Comparison of ENCODE assay signal across 11 cellular contexts in the genomic region with DNA sequence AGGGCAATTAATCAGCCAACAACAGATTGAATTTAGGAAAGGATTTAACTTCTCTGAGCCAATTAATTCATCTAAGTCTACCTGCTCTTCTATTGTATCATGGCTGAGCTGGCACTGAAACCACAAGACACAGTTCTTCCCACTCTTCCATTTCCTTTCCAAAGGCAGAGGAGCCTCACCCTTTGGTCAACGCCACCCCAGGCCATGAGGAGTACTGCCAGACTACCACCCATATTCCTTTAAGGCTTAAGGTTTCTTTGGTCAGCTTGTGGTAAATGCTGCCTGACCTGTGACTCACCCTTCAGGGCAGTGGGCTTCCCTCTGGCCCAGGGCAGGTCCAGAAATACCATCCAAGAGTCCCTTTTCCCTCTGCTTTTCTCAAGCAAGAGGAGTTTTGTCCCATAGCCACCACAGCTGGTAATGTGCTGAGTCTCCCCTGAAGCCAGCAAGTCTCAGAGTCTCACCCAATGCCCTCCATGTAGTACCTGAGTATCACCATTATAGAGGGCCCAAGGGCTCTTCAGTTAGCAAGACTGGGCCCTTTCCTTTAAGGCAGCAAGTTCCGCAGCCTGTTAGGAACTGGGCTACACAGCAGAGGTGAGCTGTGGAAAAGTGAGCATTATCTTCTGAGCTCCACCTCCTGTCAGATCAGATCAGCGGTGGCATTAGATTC.
DNase-seq lines count a peak whose midpoint lies in the region; ATAC-seq and TF ChIP-seq lines count a peak whose summit lies in the region.
"Had no signal": no experiment of that assay in that cellular context is flagged by ENCODE, and none has a peak within 500 bp of the region (broad histone marks: within the 10 kb centered on the region; RNA-seq: fewer than 3 reads in every experiment).

No MANE protein-coding gene starts in this region.

- H3K9me3 ChIP-seq in sigmoid colon (no peaks in the 10 kb centered on the region), esophagus muscularis mucosa (no peaks in the 10 kb centered on the region)

- POLR2A ChIA-PET in HEK293T (lab: Yijun Ruan, JAX), result no interaction called here

- no peak for TF ChIP-seq CTCF in sigmoid colon (IDR thresholded peaks at IDR 0.05)
- TF ChIP-seq CTCF in esophagus muscularis mucosa (IDR thresholded peaks at IDR 0.05), result no peak

- no peak for ATAC-seq in GM21786 (IDR thresholded peaks at IDR 0.05; ENCODE audit: unreplicated experiment)

- DNase-seq in ACHN, result peak; percentile 82
- peak; percentile 4 for DNase-seq in HEK293T (ENCODE audit: extremely low spot score)
- peak; percentile 74 for DNase-seq in SK-MEL-5 (ENCODE audit: low read depth, low spot score)
- DNase-seq in glomerular visceral epithelial cell (ENCODE audit: extremely low spot score), result peak; percentile 86
- no peak for DNase-seq in sigmoid colon
- no peak for DNase-seq in esophagus muscularis mucosa (ENCODE audit: extremely low spot score)
- DNase-seq in NCI-H1694 (lab: John Stamatoyannopoulos, UW), result no peak
- DNase-seq: head of caudate nucleus, NCI-H526 treated with DMSO at 0.1 percent for 48 hours had no signal

- H3K4me1 ChIP-seq in sigmoid colon (no peaks in the 10 kb centered on the region), esophagus muscularis mucosa (no peaks in the 10 kb centered on the region)

- TF ChIP-seq EP300 in sigmoid colon (IDR thresholded peaks at IDR 0.05) (no peak), esophagus muscularis mucosa (IDR thresholded peaks at IDR 0.05) (no peak)

- CTCF ChIA-PET in HEK293T (lab: Yijun Ruan, JAX), result no interaction called here

- H3K4me3 ChIP-seq in sigmoid colon, result no peak overlapping the region
- no peak overlapping the region for H3K4me3 ChIP-seq in esophagus muscularis mucosa
- H3K4me3 ChIP-seq: coronary artery had no signal

- in situ Hi-C loops in ACHN (cut with HindIII; ENCODE audit: low pct_ligation_motif_present, low pct_unique_long_range_greater_than_20kb, low sequenced_read_pairs) (no loop called here), SK-MEL-5 (cut with HindIII; ENCODE audit: low pct_unique_long_range_greater_than_20kb, low sequenced_read_pairs) (no loop called here)

- TF ChIP-seq POLR2A in sigmoid colon (IDR thresholded peaks at IDR 0.05) (no peak), esophagus muscularis mucosa (IDR thresholded peaks at IDR 0.05; ENCODE audit: low read depth) (no peak)

- intact Hi-C loops in sigmoid colon (cut with DNase I), result no loop called here
- intact Hi-C loops in esophagus muscularis mucosa (cut with DNase I), result no loop called here

- H3K27ac ChIP-seq in sigmoid colon, result no peak overlapping the region
- H3K27ac ChIP-seq in esophagus muscularis mucosa (replicated peaks in 1 of 4), result no peak overlapping the region
- H3K27ac ChIP-seq: coronary artery had no signal

- 75 to 91% methylated on average over 3 of the region's 3 CpGs for WGBS in sigmoid colon, 2 donors
- 92% methylated on average over 3 of the region's 3 CpGs for WGBS in esophagus muscularis mucosa

- H3K36me3 ChIP-seq in sigmoid colon, result no peaks in the 10 kb centered on the region
- no peaks in the 10 kb centered on the region for H3K36me3 ChIP-seq in esophagus muscularis mucosa

- H3K27me3 ChIP-seq in sigmoid colon (no peaks in the 10 kb centered on the region), esophagus muscularis mucosa (no peaks in the 10 kb centered on the region)

TF ChIP-seq in HEK293T, 16 proteins besides CTCF, POLR2A, EP300 and RAD21:
- TF ChIP-seq ELF4 (IDR thresholded peaks at IDR 0.05) (no peak), BHLHE40 (IDR thresholded peaks at IDR 0.05; ENCODE audit: borderline replicate concordance) (no peak), FOXM1 (IDR thresholded peaks at IDR 0.05; ENCODE audit: borderline replicate concordance) (no peak), TARDBP (IDR thresholded peaks at IDR 0.05) (no peak), HDGF (IDR thresholded peaks at IDR 0.05; ENCODE audit: borderline replicate concordance) (no peak), LEF1 (IDR thresholded peaks at IDR 0.05; ENCODE audit: borderline replicate concordance) (no peak), ZNF384 (IDR thresholded peaks at IDR 0.05) (no peak), FOXA1 (IDR thresholded peaks at IDR 0.05) (no peak), ARNT (IDR thresholded peaks at IDR 0.05) (no peak)
- TF ChIP-seq, protein P1, sequence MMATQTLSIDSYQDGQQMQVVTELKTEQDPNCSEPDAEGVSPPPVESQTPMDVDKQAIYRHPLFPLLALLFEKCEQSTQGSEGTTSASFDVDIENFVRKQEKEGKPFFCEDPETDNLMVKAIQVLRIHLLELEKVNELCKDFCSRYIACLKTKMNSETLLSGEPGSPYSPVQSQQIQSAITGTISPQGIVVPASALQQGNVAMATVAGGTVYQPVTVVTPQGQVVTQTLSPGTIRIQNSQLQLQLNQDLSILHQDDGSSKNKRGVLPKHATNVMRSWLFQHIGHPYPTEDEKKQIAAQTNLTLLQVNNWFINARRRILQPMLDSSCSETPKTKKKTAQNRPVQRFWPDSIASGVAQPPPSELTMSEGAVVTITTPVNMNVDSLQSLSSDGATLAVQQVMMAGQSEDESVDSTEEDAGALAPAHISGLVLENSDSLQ (IDR thresholded peaks at IDR 0.05), result no peak
TF ChIP-seq in HEK293T: peak in this region for 0.

Comparison
In these comparisons a context has a peak if more than half of its experiments do, and no peak if none do; other contexts are left out.
1. DNase-seq: peak in ACHN (single experiment), HEK293T (single experiment), SK-MEL-5 (single experiment) and glomerular visceral epithelial cell (single experiment); none in sigmoid colon (single experiment), esophagus muscularis mucosa (single experiment) and NCI-H1694 (single experiment).